34 cellular contexts compared by ENCODE assay signal in genomic region chr9:88917375-88917774, GRCh38.
"Had no signal": no experiment of that assay in that cellular context is flagged by ENCODE, and none has a peak within 500 bp of the region (broad histone marks: within the 10 kb centered on the region; RNA-seq: fewer than 3 reads in every experiment).

No MANE protein-coding gene starts in this region.

- H3K4me3 ChIP-seq: adrenal gland, breast epithelium, cardiac muscle cell, colonic mucosa, esophagus squamous epithelium, gastroesophageal sphincter had no signal

- H3K27ac Mint-ChIP-seq: activated CD4-positive, alpha-beta memory T cell treated with anti-CD3 and anti-CD28 coated beads for 36 hours; activated CD4-positive, alpha-beta T cell treated with anti-CD3 and anti-CD28 coated beads for 36 hours; activated CD4-positive, alpha-beta T cell treated with anti-CD3 and anti-CD28 coated beads, Interleukin-2, amount 10 ng/mL, durations not matched to agents 24 days and 14 days; activated CD8-positive, alpha-beta memory T cell treated with anti-CD3 and anti-CD28 coated beads, Interleukin-2, amount 10 ng/mL, durations not matched to agents 7 days and 5 days; activated CD8-positive, alpha-beta T cell treated with anti-CD3 and anti-CD28 coated beads, Interleukin-2, amount 10 ng/mL, durations not matched to agents 7 days and 5 days; activated naive CD4-positive, alpha-beta T cell treated with anti-CD3 and anti-CD28 coated beads for 36 hours; activated naive CD4-positive, alpha-beta T cell treated with anti-CD3 and anti-CD28 coated beads, Interleukin-2, amount 50 U/mL, for 24 hours; activated naive CD8-positive, alpha-beta T cell treated with anti-CD3 and anti-CD28 coated beads for 36 hours; activated naive CD8-positive, alpha-beta T cell treated with anti-CD3 and anti-CD28 coated beads, Interleukin-2, amount 50 U/mL, for 24 hours; activated T-helper 1 cell treated with anti-CD3 and anti-CD28 coated beads, Interleukin-12 subunit alpha, Interleukin-12 subunit beta, Interleukin-2, Interleukin-4 antibody, amounts not matched to agents 30 ng/mL and 10 ng/mL and 1 ng/mL, durations not matched to agents 14 hours and 24 hours and 36 hours; activated T-helper 2 cell treated with anti-CD3 and anti-CD28 coated beads, Interferon-gamma antibody, Interleukin-2, Interleukin-4, amounts not matched to agents 10 μg/mL and 5 μg/mL and 100 μg/mL, durations not matched to agents 14 hours and 24 hours and 36 hours; brain had no signal

- H3K9me3 Mint-ChIP-seq: activated naive CD4-positive, alpha-beta T cell treated with anti-CD3 and anti-CD28 coated beads, Interleukin-2, amount 50 U/mL, for 24 hours had no signal

- FAIRE-seq: endometrium, endothelial cell of umbilical vein had no signal

- H3K36me3 ChIP-seq: adrenal gland, breast epithelium, cardiac muscle cell, colonic mucosa, esophagus squamous epithelium, gastroesophageal sphincter had no signal

- ATAC-seq: activated CD8-positive, alpha-beta memory T cell treated with anti-CD3 and anti-CD28 coated beads, Interleukin-2, amount 10 ng/mL, durations not matched to agents 7 days and 5 days; activated CD8-positive, alpha-beta T cell treated with anti-CD3 and anti-CD28 coated beads, Interleukin-2, amount 10 ng/mL, durations not matched to agents 7 days and 5 days; gastroesophageal sphincter had no signal

- H3K4me1 ChIP-seq: adrenal gland, breast epithelium, colonic mucosa had no signal

- H3K36me3 Mint-ChIP-seq: brain had no signal

- DNase-seq: activated CD4-positive, alpha-beta memory T cell treated with anti-CD3 and anti-CD28 coated beads for 36 hours; activated CD4-positive, alpha-beta T cell treated with anti-CD3 and anti-CD28 coated beads for 36 hours; activated CD4-positive, alpha-beta T cell treated with anti-CD3 and anti-CD28 coated beads, Interleukin-2, amount 10 ng/mL, durations not matched to agents 24 days and 14 days; activated CD4-positive, CD25-positive, alpha-beta regulatory T cell; activated CD4-positive, CD25-positive, alpha-beta regulatory T cell treated with anti-CD3 and anti-CD28 coated beads, Interleukin-2, amount 50 U/mL, for 72 hours; activated CD8-positive, alpha-beta memory T cell treated with anti-CD3 and anti-CD28 coated beads, Interleukin-2, amount 10 ng/mL, durations not matched to agents 7 days and 5 days; activated CD8-positive, alpha-beta memory T cell treated with anti-CD3 and anti-CD28 coated beads, Interleukin-2, amount 50 U/mL, for 4 hours; activated CD8-positive, alpha-beta T cell treated with anti-CD3 and anti-CD28 coated beads, Interleukin-2, amount 10 ng/mL, durations not matched to agents 7 days and 5 days; activated effector memory CD4-positive, alpha-beta T cell treated with anti-CD3 and anti-CD28 coated beads, Interleukin-2, amount 50 U/mL, for 16 hours; activated naive CD4-positive, alpha-beta T cell treated with anti-CD3 and anti-CD28 coated beads for 36 hours; activated naive CD8-positive, alpha-beta T cell treated with anti-CD3 and anti-CD28 coated beads for 36 hours; activated naive CD8-positive, alpha-beta T cell treated with anti-CD3 and anti-CD28 coated beads, Interleukin-2, amount 50 U/mL, for 24 hours; activated T-cell treated with anti-CD3 and anti-CD28 coated beads, Interleukin-2, amount 50 U/mL, for 1 hour; activated T-cell treated with anti-CD3 and anti-CD28 coated beads, Interleukin-2, amount 50 U/mL, for 48 hours; adrenal gland; amygdala; aorta; central memory CD4-positive, alpha-beta T cell; cerebellar nuclear complex; colonic mucosa; effector CD8-positive, alpha-beta T cell; esophagus squamous epithelium; foreskin melanocyte; T-helper 2 cell had no signal

- H3K9me3 ChIP-seq: adrenal gland, colonic mucosa, gastroesophageal sphincter had no signal

- H3K27ac ChIP-seq: adrenal gland, breast epithelium, cardiac muscle cell, colonic mucosa, epithelial cell of prostate, esophagus squamous epithelium, gastroesophageal sphincter had no signal

- H3K27me3 ChIP-seq: adrenal gland, breast epithelium, cardiac muscle cell, colonic mucosa, esophagus squamous epithelium, gastroesophageal sphincter had no signal

- H3K4me3 Mint-ChIP-seq: activated CD4-positive, alpha-beta memory T cell treated with anti-CD3 and anti-CD28 coated beads for 36 hours; activated CD4-positive, alpha-beta T cell treated with anti-CD3 and anti-CD28 coated beads for 36 hours; activated CD4-positive, alpha-beta T cell treated with anti-CD3 and anti-CD28 coated beads, Interleukin-2, amount 10 ng/mL, durations not matched to agents 24 days and 14 days; activated CD8-positive, alpha-beta memory T cell treated with anti-CD3 and anti-CD28 coated beads, Interleukin-2, amount 10 ng/mL, durations not matched to agents 7 days and 5 days; activated CD8-positive, alpha-beta T cell treated with anti-CD3 and anti-CD28 coated beads, Interleukin-2, amount 10 ng/mL, durations not matched to agents 7 days and 5 days; activated naive CD4-positive, alpha-beta T cell treated with anti-CD3 and anti-CD28 coated beads for 36 hours; activated naive CD4-positive, alpha-beta T cell treated with anti-CD3 and anti-CD28 coated beads, Interleukin-2, amount 50 U/mL, for 24 hours; activated naive CD8-positive, alpha-beta T cell treated with anti-CD3 and anti-CD28 coated beads for 36 hours; activated naive CD8-positive, alpha-beta T cell treated with anti-CD3 and anti-CD28 coated beads, Interleukin-2, amount 50 U/mL, for 24 hours; activated T-helper 1 cell treated with anti-CD3 and anti-CD28 coated beads, Interleukin-12 subunit alpha, Interleukin-12 subunit beta, Interleukin-2, Interleukin-4 antibody, amounts not matched to agents 30 ng/mL and 10 ng/mL and 1 ng/mL, durations not matched to agents 14 hours and 24 hours and 36 hours; brain had no signal
